In the genomic region with DNA sequence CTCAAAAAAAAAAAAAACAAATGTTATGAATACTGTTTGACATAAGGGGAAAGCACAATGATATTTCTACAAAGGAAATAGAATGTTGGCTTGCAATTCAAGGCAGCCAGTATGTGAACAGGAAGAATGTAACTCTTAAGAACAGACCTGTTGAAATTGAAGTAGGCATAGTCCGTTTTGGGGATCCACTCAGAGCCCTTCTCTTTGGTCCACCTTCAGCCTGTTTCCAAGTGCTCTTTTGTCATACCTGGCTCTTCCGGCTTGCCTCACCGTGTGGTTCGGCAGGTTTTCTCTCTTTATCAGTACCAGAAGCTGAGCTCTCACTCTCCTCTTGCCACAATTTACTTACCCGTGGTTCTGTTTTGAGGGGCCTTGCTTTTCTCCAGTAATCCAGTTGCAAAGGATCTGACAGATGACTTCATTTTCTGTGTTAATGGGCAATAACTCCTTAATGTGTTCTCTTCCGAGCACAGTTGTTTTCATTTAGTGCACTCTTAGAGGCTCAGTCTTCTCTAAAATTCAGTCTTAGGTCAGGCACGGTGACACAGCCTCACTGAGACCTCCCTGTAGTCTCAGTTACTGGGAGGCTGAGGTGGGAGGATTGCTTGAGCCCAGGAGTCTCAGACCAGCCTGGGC, we compare ENCODE assay signal across 1 cellular context.
TF ChIP-seq lines count a peak whose summit lies in the region.

No MANE protein-coding gene starts in this region.

TF ChIP-seq in WTC11, 78 proteins besides CTCF, POLR2A, EP300 and RAD21 (continued from another document):
- TF ChIP-seq EMX1 (CRISPR knock-in tag; IDR thresholded peaks at IDR 0.05) = no peak
- TF ChIP-seq NFE2L1 (CRISPR knock-in tag; IDR thresholded peaks at IDR 0.05) = no peak
- TF ChIP-seq ZNF671 (CRISPR knock-in tag; IDR thresholded peaks at IDR 0.05) = no peak
- TF ChIP-seq, protein P1, sequence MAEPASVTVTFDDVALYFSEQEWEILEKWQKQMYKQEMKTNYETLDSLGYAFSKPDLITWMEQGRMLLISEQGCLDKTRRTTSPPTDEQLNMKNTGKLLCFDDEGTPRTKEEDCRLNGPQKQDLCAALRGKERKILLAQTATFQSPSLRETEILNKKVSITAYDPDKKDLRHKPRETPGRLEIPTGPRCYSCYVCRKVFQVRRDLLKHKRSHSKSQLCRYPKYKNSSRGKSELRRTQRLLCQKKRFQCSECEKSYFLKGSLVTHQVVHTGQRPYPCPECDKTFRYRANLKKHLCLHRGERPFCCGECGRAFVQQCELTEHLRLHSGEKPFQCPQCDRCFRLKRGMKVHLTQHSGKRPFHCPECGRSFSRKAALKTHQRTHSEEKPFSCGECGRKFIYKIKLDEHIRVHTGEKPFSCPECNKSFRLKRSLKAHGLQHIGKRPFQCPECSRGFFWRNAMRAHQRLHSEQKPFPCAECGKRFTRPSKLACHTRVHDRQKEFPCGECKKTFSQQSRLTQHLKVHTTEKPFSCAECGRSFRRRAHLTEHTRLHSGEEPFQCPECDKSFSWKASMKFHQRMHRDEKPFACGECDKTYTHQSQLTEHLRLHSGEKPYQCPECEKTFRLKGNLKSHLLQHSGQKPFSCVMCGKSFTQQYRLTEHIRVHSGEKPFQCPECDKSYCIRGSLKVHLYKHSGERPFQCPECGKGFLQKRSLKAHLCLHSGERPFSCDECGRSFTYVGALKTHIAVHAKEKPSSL (CRISPR knock-in tag; conservative IDR thresholded peaks at IDR 0.05) = no peak
- TF ChIP-seq SMAD4 (CRISPR knock-in tag; IDR thresholded peaks at IDR 0.05) = no peak
- no peak for TF ChIP-seq ZNF232 (CRISPR knock-in tag; IDR thresholded peaks at IDR 0.05)
- TF ChIP-seq PRDM15 (CRISPR knock-in tag; IDR thresholded peaks at IDR 0.05) = no peak
- no peak for TF ChIP-seq ETV6 (CRISPR knock-in tag; IDR thresholded peaks at IDR 0.05)
- no peak for TF ChIP-seq NR2C2 (CRISPR knock-in tag; IDR thresholded peaks at IDR 0.05)
- TF ChIP-seq CREM (CRISPR knock-in tag; IDR thresholded peaks at IDR 0.05) = no peak
